ENCODE assay signal across 8 cellular contexts in genomic region chr11:88421530-88421929, GRCh38.
DNase-seq lines count a peak whose midpoint lies in the region; ATAC-seq and TF ChIP-seq lines count a peak whose summit lies in the region.

No MANE protein-coding gene starts in this region.

- DNase-seq in CD8-positive, alpha-beta memory T cell = no peak
- DNase-seq in activated T-cell treated with anti-CD3 and anti-CD28 coated beads, Interleukin-2, amount 50 U/mL, for 72 hours = peak; percentile 61 to 64
- DNase-seq in lung (ENCODE audit: low spot score) = peak; percentile 46
- DNase-seq in upper lobe of right lung = no peak
- DNase-seq in HuH-7.5 (ENCODE audit: low spot score) = no peak

- TF ChIP-seq CTCF in lung (IDR thresholded peaks at IDR 0.05; ENCODE audit: control extremely low read depth, extremely low read depth) = no peak
- TF ChIP-seq CTCF in upper lobe of right lung (IDR thresholded peaks at IDR 0.05) = no peak

- intact Hi-C loops in upper lobe of right lung (cut with DNase I) = no loop called here

- H3K4me3 ChIP-seq in CD8-positive, alpha-beta memory T cell (ENCODE audit: low read length) = no peak overlapping the region
- H3K4me3 ChIP-seq in lung = no peak overlapping the region
- H3K4me3 ChIP-seq in upper lobe of right lung = no peak overlapping the region

- H3K9me3 Mint-ChIP-seq in CD8-positive, alpha-beta memory T cell = no peaks in the 10 kb centered on the region
- H3K9me3 Mint-ChIP-seq in activated T-cell treated with anti-CD3 and anti-CD28 coated beads, Interleukin-2, amount 50 U/mL, for 72 hours = no peaks in the 10 kb centered on the region

- CTCF ChIA-PET in CD8-positive, alpha-beta memory T cell (lab: Charles Lee) = no interaction called here

- peaks cover 37 to 71% (median 56%) of the 10 kb centered on the region in 3 donors for H3K4me1 Mint-ChIP-seq in CD8-positive, alpha-beta memory T cell
- H3K4me1 Mint-ChIP-seq in activated T-cell treated with anti-CD3 and anti-CD28 coated beads, Interleukin-2, amount 50 U/mL, for 72 hours (ENCODE audit: low read depth) = peaks cover 47% of the 10 kb centered on the region

- no peaks in the 10 kb centered on the region for H3K27me3 ChIP-seq in CD8-positive, alpha-beta memory T cell (ENCODE audit: insufficient read depth, low read length, poor library complexity, severe bottlenecking)
- H3K27me3 ChIP-seq in lung (ENCODE audit: control insufficient read depth, insufficient read depth) (no peaks in the 10 kb centered on the region), upper lobe of right lung (no peaks in the 10 kb centered on the region)

- 5 to 14% methylated on average over 1 of the region's 1 CpG for WGBS in lung, 2 donors

- POLR2A ChIA-PET in CD8-positive, alpha-beta memory T cell (lab: Charles Lee) = no interaction called here

- no peaks in the 10 kb centered on the region for H3K36me3 ChIP-seq in CD8-positive, alpha-beta memory T cell (ENCODE audit: insufficient read depth, low read length)
- no peaks in the 10 kb centered on the region for H3K36me3 ChIP-seq in lung (ENCODE audit: control insufficient read depth in 2 of 2, insufficient read depth in 2 of 2, low read length in 2 of 2)
- no peaks in the 10 kb centered on the region for H3K36me3 ChIP-seq in upper lobe of right lung

- H3K27ac Mint-ChIP-seq in CD8-positive, alpha-beta memory T cell = peak overlapping the region; percentile 4 to 92 (median 79)
- peak overlapping the region; percentile 97 for H3K27ac Mint-ChIP-seq in activated T-cell treated with anti-CD3 and anti-CD28 coated beads, Interleukin-2, amount 50 U/mL, for 72 hours

- ATAC-seq in GM19463 (IDR thresholded peaks at IDR 0.05; ENCODE audit: unreplicated experiment) (peak; percentile 79), HG03520 (IDR thresholded peaks at IDR 0.05; ENCODE audit: unreplicated experiment) (peak; percentile 80), lung (ENCODE audit: insufficient read depth, low FRiP score) (peak; percentile 78), upper lobe of right lung (peak; percentile 86), HG03521 (IDR thresholded peaks at IDR 0.05; ENCODE audit: unreplicated experiment) (no peak)
- ATAC-seq in activated T-cell treated with anti-CD3 and anti-CD28 coated beads, Interleukin-2, amount 50 U/mL, for 72 hours (replicated peaks in 1 of 2) = peak; percentile 97 to 99

- H3K4me3 Mint-ChIP-seq in CD8-positive, alpha-beta memory T cell = peak overlapping the region in 6 of 7 donors; percentile 51 to 75 (median 58)
- H3K4me3 Mint-ChIP-seq in activated T-cell treated with anti-CD3 and anti-CD28 coated beads, Interleukin-2, amount 50 U/mL, for 72 hours = peak overlapping the region; percentile 67 to 80

- H3K27me3 Mint-ChIP-seq in CD8-positive, alpha-beta memory T cell = no peaks in the 10 kb centered on the region
- H3K27me3 Mint-ChIP-seq in activated T-cell treated with anti-CD3 and anti-CD28 coated beads, Interleukin-2, amount 50 U/mL, for 72 hours (ENCODE audit: low read depth) = no peaks in the 10 kb centered on the region

- H3K36me3 Mint-ChIP-seq in CD8-positive, alpha-beta memory T cell = peaks cover 0 to 6% (median 0%) of the 10 kb centered on the region in 3 donors
- no peaks in the 10 kb centered on the region for H3K36me3 Mint-ChIP-seq in activated T-cell treated with anti-CD3 and anti-CD28 coated beads, Interleukin-2, amount 50 U/mL, for 72 hours (ENCODE audit: insufficient read depth in 2 of 2)

- H3K4me1 ChIP-seq in CD8-positive, alpha-beta memory T cell (ENCODE audit: insufficient read depth, low read length) = peaks cover 35% of the 10 kb centered on the region
- H3K4me1 ChIP-seq in lung (ENCODE audit: control insufficient read depth in 2 of 2, insufficient read depth in 2 of 2, low read length in 2 of 2) = peaks cover 0 to 4% of the 10 kb centered on the region in 2 donors
- H3K4me1 ChIP-seq in upper lobe of right lung = peaks cover 17% of the 10 kb centered on the region

- no peaks in the 10 kb centered on the region for H3K9me3 ChIP-seq in CD8-positive, alpha-beta memory T cell (ENCODE audit: low read length)
- H3K9me3 ChIP-seq in lung (ENCODE audit: control insufficient read depth in 2 of 2, insufficient read depth in 1 of 2, low read length in 1 of 2) = peaks cover 0 to 2% of the 10 kb centered on the region in 2 donors
- no peaks in the 10 kb centered on the region for H3K9me3 ChIP-seq in upper lobe of right lung

- H3K27ac ChIP-seq in CD8-positive, alpha-beta memory T cell (ENCODE audit: low read depth, low read length) = no peak overlapping the region
- peak overlapping the region in 1 of 2 donors; percentile 61 for H3K27ac ChIP-seq in lung (ENCODE audit: low read depth in 1 of 2, low read length in 1 of 2)
- peak overlapping the region; percentile 62 for H3K27ac ChIP-seq in upper lobe of right lung

Comparison
In these comparisons a context has a peak if more than half of its experiments do, and no peak if none do; other contexts are left out.
1. DNase-seq: peak in activated T-cell treated with anti-CD3 and anti-CD28 coated beads, Interleukin-2, amount 50 U/mL, for 72 hours (2 of 2) and lung (single experiment); none in CD8-positive, alpha-beta memory T cell (0 of 5), upper lobe of right lung (single experiment) and HuH-7.5 (single experiment).